8 cellular contexts compared by ENCODE assay signal in the genomic region with DNA sequence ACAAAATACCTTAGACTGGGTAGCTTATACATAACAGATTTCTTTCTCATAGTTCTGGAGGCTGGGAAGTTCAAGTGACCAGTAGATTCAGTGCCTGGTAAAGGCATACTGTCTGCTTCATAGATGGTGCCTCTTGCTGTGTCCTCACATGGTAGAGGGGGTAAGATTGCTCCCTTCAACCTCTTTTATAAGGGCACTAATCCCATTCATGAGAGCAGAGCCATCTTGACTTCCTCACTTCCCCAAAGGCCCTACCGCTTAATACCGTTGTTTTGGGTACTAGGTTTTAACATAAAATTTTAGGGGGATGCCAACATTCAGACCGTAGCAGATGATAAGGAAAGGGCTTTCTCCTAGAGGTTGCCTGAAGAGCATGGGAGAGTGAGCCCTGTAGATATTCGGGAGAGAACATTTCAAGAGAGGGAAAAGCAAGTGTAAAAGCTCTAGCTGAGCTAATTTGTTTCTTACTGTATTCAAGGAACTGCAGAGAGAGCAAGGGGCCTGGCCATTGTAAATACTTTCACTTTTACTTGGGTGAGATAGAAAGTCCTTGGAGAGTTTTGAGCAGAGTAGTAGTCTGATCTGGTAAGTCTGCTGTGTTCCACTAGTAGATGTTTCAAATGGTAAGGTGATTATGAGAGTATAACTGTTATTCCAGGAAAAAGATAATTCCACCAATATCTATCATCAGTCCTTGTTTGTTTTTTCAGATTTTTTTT. TPM values are rescaled to one million over a fixed set of nuclear protein-coding genes. Genes with fewer than 3 reads are reported as not detected.
DNase-seq lines count a peak whose midpoint lies in the region; ATAC-seq and TF ChIP-seq lines count a peak whose summit lies in the region.

No MANE protein-coding gene starts in this region.

- 66 to 73% methylated on average over 4 of the region's 4 CpGs for WGBS in sigmoid colon, 2 donors

- intact Hi-C loops in sigmoid colon (cut with DNase I): no loop called here

- no peaks in the 10 kb centered on the region for H3K27me3 ChIP-seq in sigmoid colon

- H3K4me1 Mint-ChIP-seq in memory B cell: peaks cover 37% of the 10 kb centered on the region

- H3K27ac Mint-ChIP-seq in memory B cell: peak overlapping the region; percentile 97

- no peaks in the 10 kb centered on the region for H3K27me3 Mint-ChIP-seq in memory B cell

- TF ChIP-seq CTCF in sigmoid colon (IDR thresholded peaks at IDR 0.05): no peak

- no peaks in the 10 kb centered on the region for H3K36me3 ChIP-seq in sigmoid colon

- H3K4me1 ChIP-seq in sigmoid colon: peaks cover 0 to 71% (median 39%) of the 10 kb centered on the region in 4 donors

- no peaks in the 10 kb centered on the region for H3K9me3 Mint-ChIP-seq in memory B cell

- TF ChIP-seq POLR2A in sigmoid colon (IDR thresholded peaks at IDR 0.05): no peak

- H3K4me3 ChIP-seq in sigmoid colon: no peak overlapping the region

- peaks cover 7% of the 10 kb centered on the region for H3K36me3 Mint-ChIP-seq in memory B cell

- peak; percentile 22 for DNase-seq in RPMI8226
- peak; percentile 14 to 19 for DNase-seq in memory B cell (ENCODE audit: low spot score in 2 of 2)
- DNase-seq in sigmoid colon: no peak
- DNase-seq in cerebellar nuclear complex (lab: John Stamatoyannopoulos, UW): no peak
- no peak for DNase-seq in Ammon's horn (ENCODE audit: low spot score)
- DNase-seq in NCI-H2029 treated with DMSO at 0.1 percent for 48 hours (lab: John Stamatoyannopoulos, UW): no peak

- H3K9me3 ChIP-seq in sigmoid colon: no peaks in the 10 kb centered on the region

- no peak for TF ChIP-seq EP300 in sigmoid colon (IDR thresholded peaks at IDR 0.05)

- peak overlapping the region in 2 of 4 donors; percentile 17 to 44 for H3K27ac ChIP-seq in sigmoid colon

- peak overlapping the region; percentile 80 for H3K4me3 Mint-ChIP-seq in memory B cell

- ATAC-seq in GM19025 (IDR thresholded peaks at IDR 0.05; ENCODE audit: low read depth, unreplicated experiment): peak; percentile 90
- ATAC-seq in HG02759 (IDR thresholded peaks at IDR 0.05; ENCODE audit: unreplicated experiment): peak; percentile 95
- ATAC-seq in memory B cell (ENCODE audit: low read depth): peak; percentile 96

RNA-seq across cellular contexts. Expression of a gene that starts 27.3 kb away (rescaled TPM):
- 10 to 100 TPM; 33.8 to 48.4 (median 40.3) TPM for total RNA-seq in sigmoid colon
- polyA plus RNA-seq in sigmoid colon: 10 to 100 TPM in 2 of 3 donors, 1 to 10 TPM in 1; 7.6 to 18.0 (median 11.4) TPM

Comparison
In these comparisons a context has a peak if more than half of its experiments do, and no peak if none do; other contexts are left out.
1. DNase-seq: peak in RPMI8226 (single experiment) and memory B cell (2 of 2); none in sigmoid colon (single experiment), cerebellar nuclear complex (0 of 2), Ammon's horn (single experiment) and NCI-H2029 treated with DMSO at 0.1 percent for 48 hours (single experiment).
2. Peak in every context shown above with its lines, with median percentiles within 50 percentile points of each other: ATAC-seq.